In the genomic region with DNA sequence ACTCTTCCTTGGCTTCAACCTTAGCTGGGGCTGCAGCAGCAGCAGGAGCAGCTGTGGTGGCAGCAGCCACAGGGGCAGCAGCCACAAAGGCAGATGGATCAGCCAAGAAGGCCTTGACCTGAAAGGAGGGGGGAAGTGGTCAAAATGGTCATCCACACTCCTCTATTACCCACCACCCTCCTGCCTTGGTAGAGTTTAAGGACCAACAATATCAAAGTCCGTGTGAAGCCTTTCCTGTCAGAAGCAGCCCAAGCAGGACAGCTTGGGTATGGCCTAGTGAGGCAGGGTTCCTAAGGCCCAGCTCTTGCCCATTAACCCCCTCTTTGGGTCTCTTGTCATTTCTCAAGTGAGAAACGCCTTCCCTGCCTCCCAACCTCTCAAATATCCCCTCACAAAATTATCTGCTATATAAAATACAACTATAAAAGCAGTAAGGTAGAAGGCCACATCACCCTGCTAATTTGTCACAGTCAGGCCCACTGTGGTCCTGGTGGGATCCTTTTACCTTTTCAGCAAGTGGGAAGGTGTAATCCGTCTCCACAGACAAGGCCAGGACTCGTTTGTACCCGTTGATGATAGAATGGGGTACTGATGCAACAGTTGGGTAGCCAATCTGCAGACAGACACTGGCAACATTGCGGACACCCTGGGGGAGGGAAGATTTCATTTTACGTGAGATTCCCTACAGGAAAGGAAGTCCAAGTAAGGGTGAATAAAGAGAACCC, we compare ENCODE assay signal across 8 cellular contexts. TPM values are rescaled to one million over a fixed set of nuclear protein-coding genes. Genes with fewer than 3 reads are reported as not detected.
DNase-seq lines count a peak whose midpoint lies in the region; ATAC-seq, FAIRE-seq and TF ChIP-seq lines count a peak whose summit lies in the region.
"Not testable (repeated sequence)": the region's sequence is repeated elsewhere in the genome, so short reads cannot be mapped to it uniquely, and the experiment has no call there.

No MANE protein-coding gene starts in this region.

- intact Hi-C loops in activated T-helper 2 cell treated with anti-CD3 and anti-CD28 coated beads, Interferon-gamma antibody, Interleukin-2, Interleukin-4, amounts not matched to agents 10 μg/mL and 5 μg/mL and 100 μg/mL, durations not matched to agents 14 hours and 24 hours and 36 hours (cut with micrococcal nuclease): loop anchor here (2.0 to 10.0 kb wide), 2 partner anchors 212 to 242 kb away; a partner anchor contains a TSS
- intact Hi-C loops in natural killer cell (cut with micrococcal nuclease): not testable (repeated sequence)

- not testable (repeated sequence) for TF ChIP-seq RAD21 in H1 (IDR thresholded peaks at IDR 0.05 in 1 of 2, conservative IDR thresholded peaks at IDR 0.05 in 1 of 2; ENCODE audit: low read depth in 2 of 2, low read length in 2 of 2)

- not testable (repeated sequence) for H2AFZ ChIP-seq in H1 (ENCODE audit: low read length)

- H4K5ac ChIP-seq in H1 (ENCODE audit: insufficient read length, low read depth, low read length): not testable (repeated sequence)

- CTCF ChIA-PET in H1 (lab: Charles Lee; ENCODE audit: partially characterized antibody): interaction anchor here (1.0 to 1.3 kb wide), 4 partner anchors 7 to 71 kb away, joined by 3 to 4 read pairs (median 4); no protein-coding TSS in a partner anchor

- peak overlapping the region; percentile 10 for H3K4me3 ChIP-seq in HL-60 (replicated peaks; ENCODE audit: insufficient read depth, low read length)
- H3K4me3 ChIP-seq in NT2/D1 (ENCODE audit: insufficient read length, low read depth): peak overlapping the region; percentile 12
- H3K4me3 ChIP-seq in H1 (ENCODE audit: extremely low read depth in 1 of 4, insufficient read depth in 2 of 4, low read depth in 3 of 4, low read length in 4 of 4): not testable (repeated sequence)

- H2BK15ac ChIP-seq in H1 (ENCODE audit: low read length): not testable (repeated sequence)

- H3K9ac ChIP-seq in NT2/D1 (ENCODE audit: insufficient read length, low read depth) (peak overlapping the region; percentile 57), H1 (replicated peaks in 1 of 4; ENCODE audit: extremely low read depth in 1 of 4, low read depth in 3 of 4, low read length in 3 of 4) (0 out of 7 replicates have a peak overlapping the region, but pooled peaks of 1 of the 4 experiments have one; percentile 12)

- H4K8ac ChIP-seq in H1 (ENCODE audit: extremely low read depth, insufficient read depth, low read length): not testable (repeated sequence)

- peak; percentile 47 for DNase-seq in DMS 273 (lab: John Stamatoyannopoulos, UW; ENCODE audit: unreplicated experiment)
- not testable (repeated sequence) for DNase-seq in HL-60 (ENCODE audit: low read depth in 1 of 2, low spot score in 1 of 2); NT2/D1 (ENCODE audit: low read depth, low spot score); activated T-helper 2 cell treated with anti-CD3 and anti-CD28 coated beads, Interferon-gamma antibody, Interleukin-2, Interleukin-4, amounts not matched to agents 10 μg/mL and 5 μg/mL and 100 μg/mL, durations not matched to agents 14 hours and 24 hours and 36 hours (ENCODE audit: low spot score); H1 (ENCODE audit: low read depth in 1 of 2, low spot score in 2 of 2); natural killer cell; type B pancreatic cell (ENCODE audit: extremely low spot score, unreplicated experiment)

- not testable (repeated sequence) for H3K14ac ChIP-seq in H1 (ENCODE audit: insufficient read length)

- peaks cover 14% of the 10 kb centered on the region for H3K4me1 ChIP-seq in NT2/D1 (ENCODE audit: insufficient read depth, insufficient read length)
- not testable (repeated sequence) for H3K4me1 ChIP-seq in H1 (replicated peaks in 1 of 4; ENCODE audit: control insufficient read depth in 3 of 4, insufficient read depth in 4 of 4, low read length in 3 of 4)

- TF ChIP-seq POLR2A in H1 (IDR thresholded peaks at IDR 0.05; ENCODE audit: control extremely low read depth in 1 of 2, low read depth in 2 of 2, low read length in 2 of 2): peak in 1 of 2 experiments; percentile 42; a peak in 1 of 3 replicates

- H3K36me3 ChIP-seq in NT2/D1 (ENCODE audit: insufficient read depth, insufficient read length, low read length) (peaks cover 54% of the 10 kb centered on the region), H1 (ENCODE audit: control insufficient read depth in 2 of 4, insufficient read depth in 4 of 4, low read length in 3 of 4) (peaks cover 23 to 49% (median 39%) of the 10 kb centered on the region in 4 experiments)

- H2BK12ac ChIP-seq in H1 (ENCODE audit: low read depth, low read length): not testable (repeated sequence)

- TF ChIP-seq EP300 in H1 (IDR thresholded peaks at IDR 0.05; ENCODE audit: borderline replicate concordance in 1 of 2, low read depth in 2 of 2, low read length in 2 of 2): not testable (repeated sequence)

- H3K23ac ChIP-seq in H1 (ENCODE audit: insufficient read length): not testable (repeated sequence)

- not testable (repeated sequence) for H4K91ac ChIP-seq in H1 (replicated peaks; ENCODE audit: insufficient read length, low read length)

- H3K27me3 Mint-ChIP-seq in activated T-helper 2 cell treated with anti-CD3 and anti-CD28 coated beads, Interferon-gamma antibody, Interleukin-2, Interleukin-4, amounts not matched to agents 10 μg/mL and 5 μg/mL and 100 μg/mL, durations not matched to agents 14 hours and 24 hours and 36 hours (ENCODE audit: low read depth); natural killer cell (ENCODE audit: low read depth in 2 of 2); type B pancreatic cell: not testable (repeated sequence)

- H2BK5ac ChIP-seq in H1 (ENCODE audit: low read depth, low read length): not testable (repeated sequence)

- H3K36me3 Mint-ChIP-seq in activated T-helper 2 cell treated with anti-CD3 and anti-CD28 coated beads, Interferon-gamma antibody, Interleukin-2, Interleukin-4, amounts not matched to agents 10 μg/mL and 5 μg/mL and 100 μg/mL, durations not matched to agents 14 hours and 24 hours and 36 hours (ENCODE audit: low read depth): peaks cover 68% of the 10 kb centered on the region
- not testable (repeated sequence) for H3K36me3 Mint-ChIP-seq in natural killer cell
- peaks cover 28% of the 10 kb centered on the region for H3K36me3 Mint-ChIP-seq in type B pancreatic cell

- H2AK5ac ChIP-seq in H1 (ENCODE audit: low read depth, low read length): not testable (repeated sequence)

- H3K27ac ChIP-seq in HL-60 (replicated peaks): 0 out of 2 replicates have a peak overlapping the region, but pooled peaks have one; percentile 4
- H3K27ac ChIP-seq in VCaP: peak overlapping the region; percentile 97
- not testable (repeated sequence) for H3K27ac ChIP-seq in H1 (ENCODE audit: low read depth, low read length)

- whole genome bisulfite sequencing in H1 (ENCODE audit: extremely low coverage in 1 of 2, insufficient coverage in 1 of 2, insufficient read length in 1 of 2, insufficient replicate concordance in 2 of 2, low coverage in 1 of 2, low lambda C conversion rate in 2 of 2, missing lambda C conversion rate in 1 of 2), 2 experiments: 94% methylated on average over 7 of the region's 7 CpGs; no CpG with 5 or more reads in 1 of the 2 experiments

- not testable (repeated sequence) for H2BK120ac ChIP-seq in H1 (replicated peaks; ENCODE audit: low read depth, low read length)

- peaks cover 24% of the 10 kb centered on the region for H3K23me2 ChIP-seq in H1 (ENCODE audit: low read depth, low read length)

- H3K4me2 ChIP-seq in H1 (ENCODE audit: insufficient read depth in 1 of 2, low read depth in 2 of 2, low read length in 2 of 2): not testable (repeated sequence)

- peak overlapping the region; percentile 47 for H3K27ac Mint-ChIP-seq in activated T-helper 2 cell treated with anti-CD3 and anti-CD28 coated beads, Interferon-gamma antibody, Interleukin-2, Interleukin-4, amounts not matched to agents 10 μg/mL and 5 μg/mL and 100 μg/mL, durations not matched to agents 14 hours and 24 hours and 36 hours
- H3K27ac Mint-ChIP-seq in natural killer cell: peak overlapping the region; percentile 20 to 63
- H3K27ac Mint-ChIP-seq in type B pancreatic cell: peak overlapping the region; percentile 72

- H2BK20ac ChIP-seq in H1 (ENCODE audit: low read length): not testable (repeated sequence)

- POLR2A ChIA-PET in H1 (lab: Charles Lee; ENCODE audit: partially characterized antibody): interaction anchor here (0.8 to 88.3 kb wide), 23 partner anchors 9 to 170 kb away, joined by 3 to 4270 read pairs (median 6); a partner anchor contains a TSS

- not testable (repeated sequence) for FAIRE-seq in H1 (lab: Jason Lieb, UNC)

- not testable (repeated sequence) for H3K56ac ChIP-seq in H1 (replicated peaks; ENCODE audit: insufficient read length, low read depth, low read length)

- H3K4ac ChIP-seq in H1 (replicated peaks; ENCODE audit: insufficient read length, low read depth, low read length): not testable (repeated sequence)

- H3K4me1 Mint-ChIP-seq in activated T-helper 2 cell treated with anti-CD3 and anti-CD28 coated beads, Interferon-gamma antibody, Interleukin-2, Interleukin-4, amounts not matched to agents 10 μg/mL and 5 μg/mL and 100 μg/mL, durations not matched to agents 14 hours and 24 hours and 36 hours (ENCODE audit: low read depth): peaks cover 33% of the 10 kb centered on the region
- H3K4me1 Mint-ChIP-seq in natural killer cell (peaks cover 27 to 35% of the 10 kb centered on the region in 2 donors), type B pancreatic cell (ENCODE audit: unreplicated experiment) (peaks cover 23% of the 10 kb centered on the region)

- not testable (repeated sequence) for H3K79me1 ChIP-seq in H1 (ENCODE audit: low read depth, low read length)

- H3K27me3 ChIP-seq in HL-60 (ENCODE audit: insufficient read depth, poor library complexity, severe bottlenecking); NT2/D1 (ENCODE audit: insufficient read depth, insufficient read length); H1 (replicated peaks in 1 of 4; ENCODE audit: control insufficient read depth in 3 of 4, extremely low read depth in 1 of 4, insufficient read depth in 3 of 4, low read length in 3 of 4): not testable (repeated sequence)

- H3K9me3 Mint-ChIP-seq in activated T-helper 2 cell treated with anti-CD3 and anti-CD28 coated beads, Interferon-gamma antibody, Interleukin-2, Interleukin-4, amounts not matched to agents 10 μg/mL and 5 μg/mL and 100 μg/mL, durations not matched to agents 14 hours and 24 hours and 36 hours; natural killer cell; type B pancreatic cell: not testable (repeated sequence)

- peaks cover 10 to 18% of the 10 kb centered on the region in 2 experiments for H4K20me1 ChIP-seq in H1 (replicated peaks in 1 of 2; ENCODE audit: control insufficient read depth in 1 of 2, insufficient read depth in 2 of 2, low read length in 2 of 2)

- peak overlapping the region; percentile 55 for H3K4me3 Mint-ChIP-seq in activated T-helper 2 cell treated with anti-CD3 and anti-CD28 coated beads, Interferon-gamma antibody, Interleukin-2, Interleukin-4, amounts not matched to agents 10 μg/mL and 5 μg/mL and 100 μg/mL, durations not matched to agents 14 hours and 24 hours and 36 hours (ENCODE audit: low read depth)
- H3K4me3 Mint-ChIP-seq in natural killer cell: peak overlapping the region; percentile 28
- H3K4me3 Mint-ChIP-seq in type B pancreatic cell: peak overlapping the region; percentile 41

- H3K79me2 ChIP-seq in H1 (ENCODE audit: control insufficient read depth in 1 of 2, insufficient read depth in 2 of 2, low read length in 2 of 2): peaks cover 24 to 60% of the 10 kb centered on the region in 2 experiments

- TF ChIP-seq CTCF in HL-60 (IDR thresholded peaks at IDR 0.05; ENCODE audit: insufficient read depth, low read length); VCaP (conservative IDR thresholded peaks at IDR 0.05); H1 (IDR thresholded peaks at IDR 0.05; ENCODE audit: control extremely low read depth in 1 of 3, insufficient read depth in 1 of 3, low read depth in 1 of 3, low read length in 3 of 3); natural killer cell (IDR thresholded peaks at IDR 0.05); type B pancreatic cell (conservative IDR thresholded peaks at IDR 0.05): not testable (repeated sequence)

- not testable (repeated sequence) for H3K18ac ChIP-seq in H1 (ENCODE audit: extremely low read depth, low read length)

- not testable (repeated sequence) for ATAC-seq in natural killer cell

- not testable (repeated sequence) for H3K9me3 ChIP-seq in NT2/D1 (ENCODE audit: insufficient read depth, low read length); H1 (ENCODE audit: insufficient read depth in 2 of 2, low read depth in 1 of 2, low read length in 1 of 2)

RNA-seq across cellular contexts. Expression of a gene that starts 2.5 kb away (rescaled TPM):
- 165 and 176 TPM in 2 replicates for total RNA-seq in activated T-helper 2 cell treated with anti-CD3 and anti-CD28 coated beads, Interferon-gamma antibody, Interleukin-2, Interleukin-4, amounts not matched to agents 10 μg/mL and 5 μg/mL and 100 μg/mL, durations not matched to agents 14 hours and 24 hours and 36 hours
- 133 and 137 TPM in 2 replicates for total RNA-seq in H1 (2021; fragmentation: NEBNext Ultra II Directional; extraction: Animal tissue kit (Norgen Biotek cat#: 25700))
- polyA plus RNA-seq in H1 (2011; rRNA removed): 61.4 and 73.1 TPM in 2 replicates
- polyA plus RNA-seq in H1 (2011; cell fraction: cytosol; rRNA removed): 61.1 TPM
- polyA plus RNA-seq in H1 (2011; cell fraction: nucleus; rRNA removed): 294 TPM
- 92.9 to 139 TPM (median 109 TPM) in 4 replicates for polyA plus RNA-seq in H1 (2012, experiment 1 of 2)
- 58.3 TPM for polyA plus RNA-seq in H1 (2012, experiment 2 of 2)
- 57.1 TPM for polyA plus RNA-seq in H1 (2013, experiment 1 of 2)
- 47.1 TPM for polyA plus RNA-seq in H1 (2013, experiment 2 of 2)
- polyA minus RNA-seq in H1 (2011; rRNA and poly(A)+ RNA removed): 266 and 267 TPM in 2 replicates
- 106 TPM for polyA minus RNA-seq in H1 (2011; cell fraction: cytosol; rRNA and poly(A)+ RNA removed)
- 194 TPM for polyA minus RNA-seq in H1 (2011; cell fraction: nucleus; rRNA and poly(A)+ RNA removed)
- total RNA-seq in natural killer cell (100 to 1,000 TPM; 119 to 141 (median 120) TPM), type B pancreatic cell (ENCODE audit: low replicate concordance) (114 and 130 TPM in 2 replicates)

RNA-seq across cellular contexts. Expression of a gene that starts 3.9 kb away (rescaled TPM):
- 2,950 and 3,019 TPM in 2 replicates for total RNA-seq in activated T-helper 2 cell treated with anti-CD3 and anti-CD28 coated beads, Interferon-gamma antibody, Interleukin-2, Interleukin-4, amounts not matched to agents 10 μg/mL and 5 μg/mL and 100 μg/mL, durations not matched to agents 14 hours and 24 hours and 36 hours
- total RNA-seq in H1 (2021; fragmentation: NEBNext Ultra II Directional; extraction: Animal tissue kit (Norgen Biotek cat#: 25700)): 2,987 and 3,029 TPM in 2 replicates
- 8,838 and 10,765 TPM in 2 replicates for polyA plus RNA-seq in H1 (2011; rRNA removed)
- polyA plus RNA-seq in H1 (2011; cell fraction: cytosol; rRNA removed): 10,357 TPM
- 6,829 TPM for polyA plus RNA-seq in H1 (2011; cell fraction: nucleus; rRNA removed)
- polyA plus RNA-seq in H1 (2012, experiment 1 of 2): 4,444 to 5,241 TPM (median 4,665 TPM) in 4 replicates
- polyA plus RNA-seq in H1 (2012, experiment 2 of 2): 7,158 TPM
- polyA plus RNA-seq in H1 (2013, experiment 1 of 2): 4,021 TPM
- polyA plus RNA-seq in H1 (2013, experiment 2 of 2): 3,982 TPM
- 5,851 and 5,958 TPM in 2 replicates for polyA minus RNA-seq in H1 (2011; rRNA and poly(A)+ RNA removed)
- 2,113 TPM for polyA minus RNA-seq in H1 (2011; cell fraction: cytosol; rRNA and poly(A)+ RNA removed)
- polyA minus RNA-seq in H1 (2011; cell fraction: nucleus; rRNA and poly(A)+ RNA removed): 1,976 TPM
- total RNA-seq in natural killer cell (100 to 1,000 TPM; 587 to 791 (median 689) TPM), type B pancreatic cell (ENCODE audit: low replicate concordance) (2,585 and 2,806 TPM in 2 replicates)
